In genomic region chrX:40587623-40588022, GRCh38 we compare ENCODE assay signal across 14 cellular contexts. TPM values are rescaled to one million over a fixed set of nuclear protein-coding genes. Genes with fewer than 3 reads are reported as not detected.
"Had no signal": no experiment of that assay in that cellular context is flagged by ENCODE, and none has a peak within 500 bp of the region (broad histone marks: within the 10 kb centered on the region; RNA-seq: fewer than 3 reads in every experiment).

No MANE protein-coding gene starts in this region.

RNA-seq across cellular contexts. Expression of gene MPC1L, which starts 35.6 kb away (rescaled TPM):
- total RNA-seq: dermis blood vessel endothelial cell; esophagus squamous epithelium; heart right ventricle; left ventricle myocardium superior; lower lobe of right lung; mesenteric fat pad; myocyte; naive thymus-derived CD8-positive, alpha-beta T cell; osteocyte; posterior vena cava; pulmonary artery endothelial cell; spleen; tibial nerve; upper lobe of left lung had no signal
